Comparison of ENCODE assay signal across 33 cellular contexts in genomic region chr20:8530022-8530421, GRCh38.
"Had no signal": no experiment of that assay in that cellular context is flagged by ENCODE, and none has a peak within 500 bp of the region (broad histone marks: within the 10 kb centered on the region; RNA-seq: fewer than 3 reads in every experiment).

No MANE protein-coding gene starts in this region.

- H3K36me3 ChIP-seq: cardiac muscle cell, colonic mucosa, esophagus squamous epithelium, gastroesophageal sphincter, pancreas, prostate gland, stomach, thyroid gland, upper lobe of left lung had no signal

- H3K4me1 Mint-ChIP-seq: mesothelial cell of epicardium; naive thymus-derived CD4-positive, alpha-beta T cell had no signal

- DNase-seq: activated CD4-positive, alpha-beta T cell treated with anti-CD3 and anti-CD28 coated beads for 4 hours; activated CD4-positive, alpha-beta T cell treated with anti-CD3 and anti-CD28 coated beads, Interleukin-2, amount 50 U/mL, for 4 hours; activated CD4-positive, CD25-positive, alpha-beta regulatory T cell; activated naive CD4-positive, alpha-beta T cell; activated T-cell treated with anti-CD3 and anti-CD28 coated beads for 4 hours; activated T-cell treated with anti-CD3 and anti-CD28 coated beads, Interleukin-2, amount 50 U/mL, for 72 hours; anterior cingulate cortex; cerebellar nuclear complex; colonic mucosa; effector CD8-positive, alpha-beta T cell; esophagus squamous epithelium; head of caudate nucleus; hippocampal formation; kidney; left colon; naive thymus-derived CD4-positive, alpha-beta T cell; pancreas; retina; small intestine; stimulated activated CD4-positive, alpha-beta T cell treated with anti-CD3 and anti-CD28 coated beads, Interleukin-1b, Interleukin-23, amount 100 ng/mL, for 48 hours; stimulated activated naive B cell treated with anti-CD40 and anti-IgM and Interleukin-4, amounts not matched to agents 10 μg/mL and 1 μg/mL and 100 μg/mL, for 72 hours; stomach; thyroid gland; upper lobe of left lung had no signal

- H3K9me3 Mint-ChIP-seq: activated naive CD4-positive, alpha-beta T cell treated with anti-CD3 and anti-CD28 coated beads, Interleukin-2, amount 50 U/mL, for 72 hours; activated T-cell treated with anti-CD3 and anti-CD28 coated beads, Interleukin-2, amount 50 U/mL, for 72 hours; mesothelial cell of epicardium; stimulated activated naive B cell treated with anti-CD40 and anti-IgM and Interleukin-4, amounts not matched to agents 10 μg/mL and 1 μg/mL and 100 μg/mL, for 72 hours; T-helper 2 cell treated with Interferon-gamma antibody and Interleukin-4, amounts not matched to agents 5 μg/mL and 100 μg/mL, for 36 hours had no signal

- H3K4me3 ChIP-seq: cardiac muscle cell, colonic mucosa, esophagus squamous epithelium, gastroesophageal sphincter, pancreas, prostate gland, stomach, thyroid gland, upper lobe of left lung had no signal

- H3K4me3 Mint-ChIP-seq: activated T-cell treated with anti-CD3 and anti-CD28 coated beads, Interleukin-2, amount 50 U/mL, for 72 hours; brain; mesothelial cell of epicardium; naive thymus-derived CD4-positive, alpha-beta T cell; stimulated activated naive B cell treated with anti-CD40 and anti-IgM and Interleukin-4, amounts not matched to agents 10 μg/mL and 1 μg/mL and 100 μg/mL, for 72 hours; T-helper 2 cell treated with Interferon-gamma antibody and Interleukin-4, amounts not matched to agents 5 μg/mL and 100 μg/mL, for 36 hours had no signal

- H3K36me3 Mint-ChIP-seq: activated naive CD4-positive, alpha-beta T cell treated with anti-CD3 and anti-CD28 coated beads, Interleukin-2, amount 50 U/mL, for 72 hours; brain; mesothelial cell of epicardium; naive thymus-derived CD4-positive, alpha-beta T cell had no signal

- H3K27me3 ChIP-seq: cardiac muscle cell, colonic mucosa, esophagus squamous epithelium, gastroesophageal sphincter, pancreas, stomach, thyroid gland, upper lobe of left lung had no signal

- H3K9me3 ChIP-seq: colonic mucosa, esophagus squamous epithelium, gastroesophageal sphincter, pancreas, prostate gland, stomach, thyroid gland, upper lobe of left lung had no signal

- H3K27ac ChIP-seq: cardiac muscle cell, colonic mucosa, epithelial cell of prostate, esophagus squamous epithelium, gastroesophageal sphincter, pancreas, prostate gland, stomach, thyroid gland, upper lobe of left lung had no signal

- ATAC-seq: activated naive CD4-positive, alpha-beta T cell treated with anti-CD3 and anti-CD28 coated beads, Interleukin-2, amount 50 U/mL, for 72 hours; activated T-cell treated with anti-CD3 and anti-CD28 coated beads, Interleukin-2, amount 50 U/mL, for 72 hours; gastroesophageal sphincter; left colon; naive thymus-derived CD4-positive, alpha-beta T cell; pancreas; sciatic nerve; stimulated activated naive B cell treated with anti-CD40 and anti-IgM and Interleukin-4, amounts not matched to agents 10 μg/mL and 1 μg/mL and 100 μg/mL, for 72 hours had no signal

- H3K4me1 ChIP-seq: colonic mucosa, esophagus squamous epithelium, pancreas, prostate gland, thyroid gland, upper lobe of left lung had no signal

- H3K27me3 Mint-ChIP-seq: brain; naive thymus-derived CD4-positive, alpha-beta T cell; stimulated activated naive B cell treated with anti-CD40 and anti-IgM and Interleukin-4, amounts not matched to agents 10 μg/mL and 1 μg/mL and 100 μg/mL, for 72 hours had no signal

- H3K27ac Mint-ChIP-seq: activated naive CD4-positive, alpha-beta T cell treated with anti-CD3 and anti-CD28 coated beads, Interleukin-2, amount 50 U/mL, for 72 hours; activated T-cell treated with anti-CD3 and anti-CD28 coated beads, Interleukin-2, amount 50 U/mL, for 72 hours; brain; mesothelial cell of epicardium; naive thymus-derived CD4-positive, alpha-beta T cell; stimulated activated naive B cell treated with anti-CD40 and anti-IgM and Interleukin-4, amounts not matched to agents 10 μg/mL and 1 μg/mL and 100 μg/mL, for 72 hours; T-helper 2 cell treated with Interferon-gamma antibody and Interleukin-4, amounts not matched to agents 5 μg/mL and 100 μg/mL, for 36 hours had no signal
